Comparison of ENCODE assay signal across 20 cellular contexts in the genomic region with DNA sequence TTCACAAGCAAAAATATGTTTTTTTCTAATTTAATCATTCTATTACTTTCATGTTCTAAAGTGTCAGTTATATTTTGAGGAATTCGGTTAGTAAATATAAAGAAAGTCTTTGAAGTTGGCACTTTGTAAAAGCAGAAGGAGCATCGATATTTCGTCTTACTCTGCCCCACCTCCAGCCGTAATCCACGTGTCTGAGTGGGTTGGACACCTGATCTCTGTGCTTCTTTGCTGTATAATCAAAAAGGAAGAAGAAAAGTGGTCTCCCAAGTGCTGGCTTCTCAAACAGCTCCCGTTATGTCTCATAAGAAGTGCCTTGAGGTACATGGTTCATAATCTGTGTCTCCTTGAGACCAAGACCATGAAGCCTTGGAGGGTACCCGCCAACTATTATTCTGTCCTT. TPM values are rescaled to one million over a fixed set of nuclear protein-coding genes. Genes with fewer than 3 reads are reported as not detected.
DNase-seq lines count a peak whose midpoint lies in the region; ATAC-seq and TF ChIP-seq lines count a peak whose summit lies in the region.
"Had no signal": no experiment of that assay in that cellular context is flagged by ENCODE, and none has a peak within 500 bp of the region (broad histone marks: within the 10 kb centered on the region; RNA-seq: fewer than 3 reads in every experiment).

No MANE protein-coding gene starts in this region.

- H4K20me1 ChIP-seq in DOHH2 (ENCODE audit: control insufficient read depth, insufficient read depth, low read depth, low read length) (no peaks in the 10 kb centered on the region), hepatocyte (ENCODE audit: insufficient read depth, poor library complexity, severe bottlenecking) (no peaks in the 10 kb centered on the region), smooth muscle cell (ENCODE audit: low read depth) (no peaks in the 10 kb centered on the region)

- no peak overlapping the region for H2AK5ac ChIP-seq in neuronal stem cell (ENCODE audit: low read depth, low read length)

- H3K79me1 ChIP-seq in neuronal stem cell (ENCODE audit: low read depth, low read length), result no peaks in the 10 kb centered on the region

- H3K9me2 ChIP-seq in DOHH2 (replicated peaks; ENCODE audit: control insufficient read depth, low read length) (no peaks in the 10 kb centered on the region), hepatocyte (replicated peaks; ENCODE audit: insufficient read depth) (no peaks in the 10 kb centered on the region)

- H3K27me3 ChIP-seq in DOHH2 (ENCODE audit: control insufficient read depth, low read length), result no peaks in the 10 kb centered on the region
- H3K27me3 ChIP-seq in hepatocyte, result no peaks in the 10 kb centered on the region
- H3K27me3 ChIP-seq in smooth muscle cell (ENCODE audit: low read depth), result no peaks in the 10 kb centered on the region
- no peaks in the 10 kb centered on the region for H3K27me3 ChIP-seq in neuronal stem cell (ENCODE audit: control insufficient read depth in 3 of 3, insufficient read depth in 3 of 3, low read depth in 1 of 3, low read length in 3 of 3)
- no peaks in the 10 kb centered on the region; the same call in 1 of the 2 replicates for H3K27me3 ChIP-seq in MG63
- H3K27me3 ChIP-seq: SJSA1 had no signal

- no peak overlapping the region for H3K4me3 ChIP-seq in DOHH2 (ENCODE audit: low read length)
- H3K4me3 ChIP-seq in hepatocyte, result no peak overlapping the region
- H3K4me3 ChIP-seq in smooth muscle cell, result peak overlapping the region; percentile 6
- H3K4me3 ChIP-seq in neuronal stem cell (ENCODE audit: low read length in 2 of 2), result no peak overlapping the region
- no peak overlapping the region for H3K4me3 ChIP-seq in MG63
- H3K4me3 ChIP-seq: SJSA1 had no signal

- H2BK12ac ChIP-seq in neuronal stem cell (ENCODE audit: low read length), result no peak overlapping the region

- H3K14ac ChIP-seq in neuronal stem cell (ENCODE audit: low read length), result no peak overlapping the region

- no peak overlapping the region for H2BK5ac ChIP-seq in neuronal stem cell (ENCODE audit: low read length)

- no peak for ATAC-seq in GM21360 (IDR thresholded peaks at IDR 0.05; ENCODE audit: unreplicated experiment)

- H3K4ac ChIP-seq in neuronal stem cell (ENCODE audit: low read length), result no peak overlapping the region

- H3K4me2 ChIP-seq in DOHH2 (ENCODE audit: low read length) (peak overlapping the region; percentile 18), hepatocyte (peak overlapping the region; percentile 49), smooth muscle cell (no peak overlapping the region), neuronal stem cell (ENCODE audit: insufficient read depth, low read length, poor library complexity, severe bottlenecking) (no peak overlapping the region)

- H3K18ac ChIP-seq in neuronal stem cell (ENCODE audit: low read length), result no peak overlapping the region

- WGBS in hepatocyte (ENCODE audit: low lambda C conversion rate, missing lambda C conversion rate), result 76% methylated on average over 7 of the region's 7 CpGs
- 93% methylated on average over 7 of the region's 7 CpGs for WGBS in smooth muscle cell (ENCODE audit: low lambda C conversion rate)
- WGBS in neuronal stem cell (ENCODE audit: extremely low coverage in 2 of 2, insufficient read length in 2 of 2, insufficient replicate concordance in 1 of 2), 2 donors, result no CpG with 5 or more reads among the region's 7 CpGs

- H3F3A ChIP-seq in DOHH2 (ENCODE audit: control insufficient read depth, insufficient read depth), result peaks cover 6% of the 10 kb centered on the region; the same call in 1 of the 2 replicates
- H3F3A ChIP-seq in smooth muscle cell (ENCODE audit: low read depth), result no peaks in the 10 kb centered on the region

- H3K27ac ChIP-seq in DOHH2 (ENCODE audit: low read depth, low read length) (no peak overlapping the region), VCaP (peak overlapping the region; percentile 81), hepatocyte (peak overlapping the region; percentile 71), smooth muscle cell (ENCODE audit: low read depth) (no peak overlapping the region), neuronal stem cell (replicated peaks; ENCODE audit: low read length) (no peak overlapping the region)
- H3K27ac ChIP-seq: SJSA1 had no signal

- no peak overlapping the region for H4K8ac ChIP-seq in neuronal stem cell (ENCODE audit: low read depth, low read length)

- H3K9me3 ChIP-seq in DOHH2 (ENCODE audit: control insufficient read depth, insufficient read depth, low read length) (no peaks in the 10 kb centered on the region), hepatocyte (ENCODE audit: low read depth) (no peaks in the 10 kb centered on the region), smooth muscle cell (replicated peaks; ENCODE audit: low read depth) (no peaks in the 10 kb centered on the region), neuronal stem cell (replicated peaks in 1 of 2; ENCODE audit: control insufficient read depth in 2 of 2, insufficient read depth in 1 of 2, low read depth in 1 of 2, low read length in 2 of 2) (no peaks in the 10 kb centered on the region), MG63 (no peaks in the 10 kb centered on the region)
- H3K9me3 ChIP-seq: SJSA1 had no signal

- H2AFZ ChIP-seq in hepatocyte, result no peak overlapping the region
- H2AFZ ChIP-seq in smooth muscle cell (ENCODE audit: low read depth), result peak overlapping the region; percentile 87
- H2AFZ ChIP-seq in neuronal stem cell (ENCODE audit: low read length), result no peak overlapping the region

- H3K23ac ChIP-seq in neuronal stem cell (ENCODE audit: low read depth, low read length, poor library complexity), result no peak overlapping the region

- DNase-seq in hepatocyte (ENCODE audit: low spot score) (no peak), smooth muscle cell (lab: John Stamatoyannopoulos, UW; ENCODE audit: unreplicated experiment) (no peak), NCI-H187 treated with DMSO at 0.1 percent for 48 hours (lab: John Stamatoyannopoulos, UW) (no peak), neuronal stem cell (ENCODE audit: low spot score) (no peak), MG63 (no peak)
- DNase-seq: GDM1; Kasumi-1; NCI-H1417 treated with DMSO at 0.1 percent for 48 hours; NCI-H187; NCI-H2107; NCI-H226; NCI-H524; NCI-H774; NK-92 treated with Interleukin-12 subunit alpha and Interleukin-12 subunit beta, amount 100 ng/mL, for 24 hours; OCI-M1 had no signal

- H3K36me3 ChIP-seq in DOHH2 (ENCODE audit: control insufficient read depth, low read length), result peaks cover 16% of the 10 kb centered on the region
- H3K36me3 ChIP-seq in hepatocyte (replicated peaks; ENCODE audit: insufficient read depth, low read depth), result no peaks in the 10 kb centered on the region
- H3K36me3 ChIP-seq in smooth muscle cell (ENCODE audit: low read depth), result no peaks in the 10 kb centered on the region
- no peaks in the 10 kb centered on the region for H3K36me3 ChIP-seq in neuronal stem cell (replicated peaks in 1 of 2; ENCODE audit: control insufficient read depth in 2 of 2, insufficient read depth in 2 of 2, low read length in 2 of 2)
- H3K36me3 ChIP-seq in MG63, result no peaks in the 10 kb centered on the region
- H3K36me3 ChIP-seq: SJSA1 had no signal

- TF ChIP-seq CTCF in DOHH2 (IDR thresholded peaks at IDR 0.05; ENCODE audit: low read depth, low read length, poor library complexity, severe bottlenecking) (no peak), VCaP (conservative IDR thresholded peaks at IDR 0.05) (no peak), hepatocyte (IDR thresholded peaks at IDR 0.05; ENCODE audit: poor library complexity) (no peak), smooth muscle cell (IDR thresholded peaks at IDR 0.05; ENCODE audit: borderline replicate concordance, insufficient read depth, poor library complexity, severe bottlenecking) (no peak)

- no peak overlapping the region for H2BK15ac ChIP-seq in neuronal stem cell (ENCODE audit: low read length)

- H2BK120ac ChIP-seq in neuronal stem cell (ENCODE audit: low read depth, low read length), result no peak overlapping the region

- peaks cover 66% of the 10 kb centered on the region for H3K4me1 ChIP-seq in DOHH2 (ENCODE audit: control insufficient read depth, low read length)
- H3K4me1 ChIP-seq in hepatocyte (ENCODE audit: insufficient read depth), result peaks cover 11% of the 10 kb centered on the region
- H3K4me1 ChIP-seq in smooth muscle cell (ENCODE audit: low read depth), result peaks cover 4% of the 10 kb centered on the region
- H3K4me1 ChIP-seq in neuronal stem cell (ENCODE audit: control insufficient read depth in 2 of 2, insufficient read depth in 1 of 2, low read depth in 1 of 2, low read length in 2 of 2), result peaks cover 3 to 7% of the 10 kb centered on the region in 2 donors

- H4K91ac ChIP-seq in neuronal stem cell (ENCODE audit: low read depth, low read length, poor library complexity), result no peak overlapping the region

- H3K9ac ChIP-seq in smooth muscle cell (ENCODE audit: low read depth) (no peak overlapping the region), neuronal stem cell (ENCODE audit: low read depth, low read length, poor library complexity) (no peak overlapping the region)

- H3K79me2 ChIP-seq in DOHH2 (ENCODE audit: control insufficient read depth, low read length) (peaks cover 98% of the 10 kb centered on the region), hepatocyte (no peaks in the 10 kb centered on the region), smooth muscle cell (ENCODE audit: low read depth) (no peaks in the 10 kb centered on the region)

RNA-seq across cellular contexts. Expression of gene PRKAR2B, which starts 19.8 kb away (rescaled TPM):
- total RNA-seq in hepatocyte (25.6 and 31.5 TPM in 2 replicates), smooth muscle cell (3.5 and 4.4 TPM in 2 replicates)
- polyA plus RNA-seq in hepatocyte (14.8 and 16.2 TPM in 2 replicates), smooth muscle cell (3.4 and 6.1 TPM in 2 replicates)
- polyA plus RNA-seq in neuronal stem cell (2013, experiment 1 of 2), result 25.0 TPM
- 25.9 TPM for polyA plus RNA-seq in neuronal stem cell (2013, experiment 2 of 2)
- 0.44 and 1.3 TPM in 2 replicates for total RNA-seq in MG63 (2014; rRNA removed; shearing (Covaris generic); ENCODE audit: low replicate concordance)
- total RNA-seq: MCF 10A had no signal

Comparison
In these comparisons a context has a peak if more than half of its experiments do, and no peak if none do; other contexts are left out.
1. H3K27ac ChIP-seq: peak in VCaP (single experiment) and hepatocyte (single experiment); none in DOHH2 (single experiment), smooth muscle cell (single experiment) and neuronal stem cell (single experiment).
2. H3K4me2 ChIP-seq: peak in DOHH2 (single experiment) and hepatocyte (single experiment); none in smooth muscle cell (single experiment) and neuronal stem cell (single experiment).